Comparison of ENCODE assay signal across 1 cellular context in the genomic region with DNA sequence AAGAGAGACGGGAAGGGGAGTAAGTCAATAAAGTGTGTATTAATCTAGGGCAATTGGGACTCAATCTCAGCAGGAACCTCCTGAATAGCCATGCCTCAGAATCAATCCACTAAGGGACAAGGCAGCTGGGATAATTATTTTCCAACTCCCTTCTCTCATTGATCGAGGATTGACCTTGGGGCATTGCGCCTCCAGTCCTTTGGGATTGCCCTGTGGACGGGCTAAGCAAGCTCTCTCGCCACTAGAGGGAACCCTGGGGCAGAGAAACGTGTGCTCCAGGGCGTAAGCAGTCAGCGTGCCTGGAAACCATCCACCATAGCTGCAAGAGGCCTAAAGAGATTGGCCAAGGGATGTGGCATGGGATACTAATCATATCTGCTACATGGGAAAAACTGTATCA.
TF ChIP-seq lines count a peak whose summit lies in the region.

No MANE protein-coding gene starts in this region.

TF ChIP-seq in HepG2, 621 proteins besides CTCF, POLR2A, EP300 and RAD21 (continued from another document and continues in another):
- TF ChIP-seq ZNF570 (CRISPR knock-in tag; IDR thresholded peaks at IDR 0.05; ENCODE audit: borderline replicate concordance) (no peak), REXO4 (CRISPR knock-in tag; IDR thresholded peaks at IDR 0.05; ENCODE audit: borderline replicate concordance) (no peak), KLF16 (CRISPR knock-in tag; IDR thresholded peaks at IDR 0.05) (peak in 1 of 2 experiments; percentile 59; a peak in 1 of 4 replicates), ZNF724P (CRISPR knock-in tag; IDR thresholded peaks at IDR 0.05; ENCODE audit: borderline replicate concordance) (no peak), POGK (CRISPR knock-in tag; conservative IDR thresholded peaks at IDR 0.05) (0 out of 2 replicates have a peak, but pooled peaks have one; percentile 60), KLF6 (CRISPR knock-in tag; IDR thresholded peaks at IDR 0.05) (no peak), ZNF280B (CRISPR knock-in tag; IDR thresholded peaks at IDR 0.05; ENCODE audit: borderline replicate concordance) (no peak), ZNF629 (CRISPR knock-in tag; conservative IDR thresholded peaks at IDR 0.05) (no peak), ARNT (IDR thresholded peaks at IDR 0.05) (no peak), ZBTB8A (CRISPR knock-in tag; IDR thresholded peaks at IDR 0.05; ENCODE audit: borderline replicate concordance, low read depth) (no peak), ZBTB20 (CRISPR knock-in tag; IDR thresholded peaks at IDR 0.05; ENCODE audit: borderline replicate concordance, low read depth) (no peak), GZF1 (CRISPR knock-in tag; IDR thresholded peaks at IDR 0.05) (no peak), ATM (IDR thresholded peaks at IDR 0.05; ENCODE audit: borderline replicate concordance) (no peak), ZNF652 (CRISPR knock-in tag; IDR thresholded peaks at IDR 0.05; ENCODE audit: borderline replicate concordance, low read depth) (no peak; the same call in 1 of the 2 replicates), ZFP37 (CRISPR knock-in tag; IDR thresholded peaks at IDR 0.05; ENCODE audit: borderline replicate concordance) (0 out of 2 replicates have a peak, but pooled peaks have one; percentile 34), MXI1 (IDR thresholded peaks at IDR 0.05; ENCODE audit: borderline replicate concordance, low read depth, low read length) (0 out of 3 replicates have a peak, but pooled peaks have one; percentile 14), GATA4 (IDR thresholded peaks at IDR 0.05; ENCODE audit: borderline replicate concordance, low read depth) (no peak), ZNF589 (CRISPR knock-in tag; conservative IDR thresholded peaks at IDR 0.05) (no peak), KDM4B (CRISPR knock-in tag; IDR thresholded peaks at IDR 0.05) (no peak), ISX (CRISPR knock-in tag; conservative IDR thresholded peaks at IDR 0.05) (no peak), EHMT2 (IDR thresholded peaks at IDR 0.05; ENCODE audit: borderline replicate concordance, low read depth, low read length) (no peak), ZNF362 (CRISPR knock-in tag; IDR thresholded peaks at IDR 0.05; ENCODE audit: borderline replicate concordance) (no peak), HIVEP1 (CRISPR knock-in tag; IDR thresholded peaks at IDR 0.05) (no peak), ZFAT (CRISPR knock-in tag; conservative IDR thresholded peaks at IDR 0.05) (no peak), CHD4 (IDR thresholded peaks at IDR 0.05; ENCODE audit: borderline replicate concordance, low read length) (no peak), GLI4 (CRISPR knock-in tag; IDR thresholded peaks at IDR 0.05; ENCODE audit: borderline replicate concordance) (no peak), ZNF737 (CRISPR knock-in tag; IDR thresholded peaks at IDR 0.05; ENCODE audit: borderline replicate concordance) (no peak), ZNF367 (CRISPR knock-in tag; IDR thresholded peaks at IDR 0.05; ENCODE audit: borderline replicate concordance) (no peak), KDM1A (CRISPR knock-in tag; IDR thresholded peaks at IDR 0.05) (0 out of 2 replicates have a peak, but pooled peaks have one; percentile 29), MZF1 (CRISPR knock-in tag; IDR thresholded peaks at IDR 0.05; ENCODE audit: borderline replicate concordance) (no peak), ELK4 (CRISPR knock-in tag; IDR thresholded peaks at IDR 0.05; ENCODE audit: borderline replicate concordance) (no peak), ISL2 (CRISPR knock-in tag; IDR thresholded peaks at IDR 0.05) (no peak; the same call in 1 of the 2 replicates), RNF2 (conservative IDR thresholded peaks at IDR 0.05; ENCODE audit: low read depth) (no peak), EED (CRISPR knock-in tag; IDR thresholded peaks at IDR 0.05) (no peak; the same call in 1 of the 2 replicates), ZMAT3 (CRISPR knock-in tag; conservative IDR thresholded peaks at IDR 0.05) (peak; percentile 63; the same call in 1 of the 2 replicates), MTF1 (CRISPR knock-in tag; IDR thresholded peaks at IDR 0.05) (no peak), YEATS2 (CRISPR knock-in tag; IDR thresholded peaks at IDR 0.05; ENCODE audit: borderline replicate concordance) (no peak; the same call in 1 of the 2 replicates), CSRNP2 (CRISPR knock-in tag; conservative IDR thresholded peaks at IDR 0.05; ENCODE audit: low read depth) (no peak), SP1 (IDR thresholded peaks at IDR 0.05) (no peak), SP1 (CRISPR knock-in tag; IDR thresholded peaks at IDR 0.05) (peak; percentile 18; the same call in 1 of the 2 replicates)
- TF ChIP-seq, protein P1, sequence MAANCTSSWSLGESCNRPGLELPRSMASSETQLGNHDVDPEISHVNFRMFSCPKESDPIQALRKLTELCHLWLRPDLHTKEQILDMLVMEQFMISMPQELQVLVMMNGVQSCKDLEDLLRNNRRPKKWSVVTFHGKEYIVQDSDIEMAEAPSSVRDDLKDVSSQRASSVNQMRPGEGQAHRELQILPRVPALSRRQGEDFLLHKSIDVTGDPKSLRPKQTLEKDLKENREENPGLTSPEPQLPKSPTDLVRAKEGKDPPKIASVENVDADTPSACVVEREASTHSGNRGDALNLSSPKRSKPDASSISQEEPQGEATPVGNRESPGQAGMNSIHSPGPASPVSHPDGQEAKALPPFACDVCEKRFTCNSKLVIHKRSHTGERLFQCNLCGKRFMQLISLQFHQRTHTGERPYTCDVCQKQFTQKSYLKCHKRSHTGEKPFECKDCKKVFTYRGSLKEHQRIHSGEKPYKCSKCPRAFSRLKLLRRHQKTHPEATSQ (CRISPR knock-in tag; IDR thresholded peaks at IDR 0.05; ENCODE audit: borderline replicate concordance): no peak
- TF ChIP-seq, protein P2, sequence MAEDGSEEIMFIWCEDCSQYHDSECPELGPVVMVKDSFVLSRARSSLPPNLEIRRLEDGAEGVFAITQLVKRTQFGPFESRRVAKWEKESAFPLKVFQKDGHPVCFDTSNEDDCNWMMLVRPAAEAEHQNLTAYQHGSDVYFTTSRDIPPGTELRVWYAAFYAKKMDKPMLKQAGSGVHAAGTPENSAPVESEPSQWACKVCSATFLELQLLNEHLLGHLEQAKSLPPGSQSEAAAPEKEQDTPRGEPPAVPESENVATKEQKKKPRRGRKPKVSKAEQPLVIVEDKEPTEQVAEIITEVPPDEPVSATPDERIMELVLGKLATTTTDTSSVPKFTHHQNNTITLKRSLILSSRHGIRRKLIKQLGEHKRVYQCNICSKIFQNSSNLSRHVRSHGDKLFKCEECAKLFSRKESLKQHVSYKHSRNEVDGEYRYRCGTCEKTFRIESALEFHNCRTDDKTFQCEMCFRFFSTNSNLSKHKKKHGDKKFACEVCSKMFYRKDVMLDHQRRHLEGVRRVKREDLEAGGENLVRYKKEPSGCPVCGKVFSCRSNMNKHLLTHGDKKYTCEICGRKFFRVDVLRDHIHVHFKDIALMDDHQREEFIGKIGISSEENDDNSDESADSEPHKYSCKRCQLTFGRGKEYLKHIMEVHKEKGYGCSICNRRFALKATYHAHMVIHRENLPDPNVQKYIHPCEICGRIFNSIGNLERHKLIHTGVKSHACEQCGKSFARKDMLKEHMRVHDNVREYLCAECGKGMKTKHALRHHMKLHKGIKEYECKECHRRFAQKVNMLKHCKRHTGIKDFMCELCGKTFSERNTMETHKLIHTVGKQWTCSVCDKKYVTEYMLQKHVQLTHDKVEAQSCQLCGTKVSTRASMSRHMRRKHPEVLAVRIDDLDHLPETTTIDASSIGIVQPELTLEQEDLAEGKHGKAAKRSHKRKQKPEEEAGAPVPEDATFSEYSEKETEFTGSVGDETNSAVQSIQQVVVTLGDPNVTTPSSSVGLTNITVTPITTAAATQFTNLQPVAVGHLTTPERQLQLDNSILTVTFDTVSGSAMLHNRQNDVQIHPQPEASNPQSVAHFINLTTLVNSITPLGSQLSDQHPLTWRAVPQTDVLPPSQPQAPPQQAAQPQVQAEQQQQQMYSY (CRISPR knock-in tag; IDR thresholded peaks at IDR 0.05): peak; percentile 75; the same call in 1 of the 2 replicates
- TF ChIP-seq, protein P3, sequence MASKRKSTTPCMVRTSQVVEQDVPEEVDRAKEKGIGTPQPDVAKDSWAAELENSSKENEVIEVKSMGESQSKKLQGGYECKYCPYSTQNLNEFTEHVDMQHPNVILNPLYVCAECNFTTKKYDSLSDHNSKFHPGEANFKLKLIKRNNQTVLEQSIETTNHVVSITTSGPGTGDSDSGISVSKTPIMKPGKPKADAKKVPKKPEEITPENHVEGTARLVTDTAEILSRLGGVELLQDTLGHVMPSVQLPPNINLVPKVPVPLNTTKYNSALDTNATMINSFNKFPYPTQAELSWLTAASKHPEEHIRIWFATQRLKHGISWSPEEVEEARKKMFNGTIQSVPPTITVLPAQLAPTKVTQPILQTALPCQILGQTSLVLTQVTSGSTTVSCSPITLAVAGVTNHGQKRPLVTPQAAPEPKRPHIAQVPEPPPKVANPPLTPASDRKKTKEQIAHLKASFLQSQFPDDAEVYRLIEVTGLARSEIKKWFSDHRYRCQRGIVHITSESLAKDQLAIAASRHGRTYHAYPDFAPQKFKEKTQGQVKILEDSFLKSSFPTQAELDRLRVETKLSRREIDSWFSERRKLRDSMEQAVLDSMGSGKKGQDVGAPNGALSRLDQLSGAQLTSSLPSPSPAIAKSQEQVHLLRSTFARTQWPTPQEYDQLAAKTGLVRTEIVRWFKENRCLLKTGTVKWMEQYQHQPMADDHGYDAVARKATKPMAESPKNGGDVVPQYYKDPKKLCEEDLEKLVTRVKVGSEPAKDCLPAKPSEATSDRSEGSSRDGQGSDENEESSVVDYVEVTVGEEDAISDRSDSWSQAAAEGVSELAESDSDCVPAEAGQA (IDR thresholded peaks at IDR 0.05; ENCODE audit: low read depth): no peak
- TF ChIP-seq, protein P3 (CRISPR knock-in tag; IDR thresholded peaks at IDR 0.05; ENCODE audit: borderline replicate concordance): no peak
